7 cellular contexts compared by ENCODE assay signal in the genomic region with DNA sequence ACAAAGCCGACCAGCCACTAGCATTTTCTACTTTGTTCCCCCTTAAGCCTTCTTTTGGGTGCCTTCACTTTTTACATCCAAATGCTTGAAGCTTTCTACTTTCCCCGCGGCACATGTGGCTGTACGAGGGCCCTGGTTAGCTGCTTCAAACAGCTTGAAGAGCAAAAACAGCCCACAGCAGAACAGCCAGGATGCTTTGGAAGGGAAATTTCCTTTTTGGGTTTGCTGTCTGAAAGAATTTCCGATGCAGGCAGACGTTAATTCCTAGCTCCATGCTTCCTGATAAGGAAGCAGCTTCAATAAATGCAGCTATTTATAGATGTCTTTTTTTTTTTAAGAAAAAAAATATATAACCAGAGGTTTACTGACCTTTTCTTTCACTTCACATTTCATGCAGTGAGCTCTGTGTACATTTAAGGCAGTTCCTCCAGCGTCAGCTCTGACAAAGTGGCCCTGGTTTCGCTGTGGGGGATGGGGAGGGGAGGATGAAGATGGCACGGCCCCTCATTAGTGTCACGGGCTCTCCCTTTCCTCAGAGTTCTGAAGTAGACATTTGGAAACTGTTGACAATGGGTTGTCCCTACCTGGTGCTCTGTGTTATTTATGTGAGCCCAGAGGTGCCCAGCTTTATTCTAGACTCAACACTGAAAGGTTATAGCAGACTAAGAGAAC.
DNase-seq lines count a peak whose midpoint lies in the region; ATAC-seq and TF ChIP-seq lines count a peak whose summit lies in the region.

No MANE protein-coding gene starts in this region.

- no peaks in the 10 kb centered on the region for H3K27me3 ChIP-seq in thoracic aorta (replicated peaks; ENCODE audit: insufficient read depth)

- no peaks in the 10 kb centered on the region for H3K36me3 ChIP-seq in thoracic aorta

- peak; percentile 65 to 71 for DNase-seq in NOMO-1 (lab: John Stamatoyannopoulos, UW; ENCODE audit: unreplicated experiment in 2 of 2)
- DNase-seq in left ventricle myocardium superior: no peak
- no peak for DNase-seq in thoracic aorta (ENCODE audit: low spot score)
- no peak for DNase-seq in AML-193 (lab: John Stamatoyannopoulos, UW)
- no peak for DNase-seq in activated naive CD4-positive, alpha-beta T cell (lab: John Stamatoyannopoulos, UW)
- no peak for DNase-seq in AG20443 (ENCODE audit: low spot score)

- no peaks in the 10 kb centered on the region for H3K9me3 ChIP-seq in thoracic aorta

- peak overlapping the region; percentile 94 to 96 for H3K27ac ChIP-seq in thoracic aorta

- ATAC-seq in GM21367 (IDR thresholded peaks at IDR 0.05; ENCODE audit: unreplicated experiment): peak; percentile 26
- peak; percentile 29 for ATAC-seq in left ventricle myocardium superior
- ATAC-seq in thoracic aorta (ENCODE audit: insufficient number of reproducible peaks, low FRiP score, low read depth): peak; percentile 53

- no peak for TF ChIP-seq CTCF in thoracic aorta (IDR thresholded peaks at IDR 0.05)

- peak overlapping the region; percentile 6 for H3K4me3 ChIP-seq in thoracic aorta

- H3K4me1 ChIP-seq in thoracic aorta (ENCODE audit: control insufficient read depth in 1 of 2, low read depth in 2 of 2): peaks cover 70 to 86% of the 10 kb centered on the region in 2 donors

- intact Hi-C loops in left ventricle myocardium superior (cut with micrococcal nuclease): no loop called here

Comparison
In these comparisons a context has a peak if more than half of its experiments do, and no peak if none do; other contexts are left out.
1. DNase-seq: peak in NOMO-1 (2 of 2); none in left ventricle myocardium superior (single experiment), thoracic aorta (single experiment), AML-193 (0 of 2), activated naive CD4-positive, alpha-beta T cell (0 of 4) and AG20443 (single experiment).
2. Peak in every context shown above with its lines, with median percentiles within 50 percentile points of each other: ATAC-seq.